1 cellular context compared by ENCODE assay signal in genomic region chr17:42428141-42428944, GRCh38.
TF ChIP-seq lines count a peak whose summit lies in the region.

No MANE protein-coding gene starts in this region.

TF ChIP-seq in K562, 482 proteins besides CTCF, POLR2A, EP300 and RAD21 (continued from another document):
- TF ChIP-seq, protein P1, sequence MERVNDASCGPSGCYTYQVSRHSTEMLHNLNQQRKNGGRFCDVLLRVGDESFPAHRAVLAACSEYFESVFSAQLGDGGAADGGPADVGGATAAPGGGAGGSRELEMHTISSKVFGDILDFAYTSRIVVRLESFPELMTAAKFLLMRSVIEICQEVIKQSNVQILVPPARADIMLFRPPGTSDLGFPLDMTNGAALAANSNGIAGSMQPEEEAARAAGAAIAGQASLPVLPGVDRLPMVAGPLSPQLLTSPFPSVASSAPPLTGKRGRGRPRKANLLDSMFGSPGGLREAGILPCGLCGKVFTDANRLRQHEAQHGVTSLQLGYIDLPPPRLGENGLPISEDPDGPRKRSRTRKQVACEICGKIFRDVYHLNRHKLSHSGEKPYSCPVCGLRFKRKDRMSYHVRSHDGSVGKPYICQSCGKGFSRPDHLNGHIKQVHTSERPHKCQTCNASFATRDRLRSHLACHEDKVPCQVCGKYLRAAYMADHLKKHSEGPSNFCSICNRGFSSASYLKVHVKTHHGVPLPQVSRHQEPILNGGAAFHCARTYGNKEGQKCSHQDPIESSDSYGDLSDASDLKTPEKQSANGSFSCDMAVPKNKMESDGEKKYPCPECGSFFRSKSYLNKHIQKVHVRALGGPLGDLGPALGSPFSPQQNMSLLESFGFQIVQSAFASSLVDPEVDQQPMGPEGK (CRISPR knock-in tag; IDR thresholded peaks at IDR 0.05; ENCODE audit: borderline replicate concordance): no peak
- TF ChIP-seq ZBTB17 (CRISPR knock-in tag; IDR thresholded peaks at IDR 0.05) (no peak), RCOR1 (IDR thresholded peaks at IDR 0.05; ENCODE audit: borderline replicate concordance in 1 of 2, low read depth in 2 of 2, low read length in 2 of 2) (peak in 1 of 2 experiments; percentile 27; a peak in 1 of 4 replicates), ZNF384 (IDR thresholded peaks at IDR 0.05; ENCODE audit: low read depth, low read length) (peak; percentile 32; the same call in 1 of the 2 replicates), ZNF592 (IDR thresholded peaks at IDR 0.05) (no peak), TEAD4 (IDR thresholded peaks at IDR 0.05; ENCODE audit: low read length) (peak; percentile 47; the same call in 1 of the 2 replicates), TEAD4 (CRISPR knock-in tag; IDR thresholded peaks at IDR 0.05; ENCODE audit: borderline replicate concordance) (no peak), TGIF2 (CRISPR knock-in tag; IDR thresholded peaks at IDR 0.05) (no peak), KLF16 (IDR thresholded peaks at IDR 0.05) (peak; percentile 78), MTA3 (IDR thresholded peaks at IDR 0.05; ENCODE audit: borderline replicate concordance) (peak; percentile 24; the same call in 1 of the 2 replicates), CTBP1 (IDR thresholded peaks at IDR 0.05; ENCODE audit: borderline replicate concordance) (0 out of 2 replicates have a peak, but pooled peaks have one; percentile 13), SMC3 (conservative IDR thresholded peaks at IDR 0.05; ENCODE audit: insufficient read depth, low read depth, low read length) (peak; percentile 52), SAP30 (IDR thresholded peaks at IDR 0.05; ENCODE audit: borderline replicate concordance, insufficient read depth, low read depth, low read length, poor library complexity, severe bottlenecking) (no peak), ZFP36 (IDR thresholded peaks at IDR 0.05; ENCODE audit: low read depth, low read length, partially characterized antibody) (no peak), U2AF2 (optimal IDR thresholded peaks at IDR 0.05; ENCODE audit: low read depth, low read length) (no peak), CTCFL (IDR thresholded peaks at IDR 0.05; ENCODE audit: borderline replicate concordance, insufficient read depth, low read depth, low read length, poor library complexity, severe bottlenecking) (peak; percentile 81), ZNF717 (CRISPR knock-in tag; IDR thresholded peaks at IDR 0.05) (no peak), HSF4 (CRISPR knock-in tag; IDR thresholded peaks at IDR 0.05; ENCODE audit: borderline replicate concordance) (no peak)
- TF ChIP-seq, protein P2, sequence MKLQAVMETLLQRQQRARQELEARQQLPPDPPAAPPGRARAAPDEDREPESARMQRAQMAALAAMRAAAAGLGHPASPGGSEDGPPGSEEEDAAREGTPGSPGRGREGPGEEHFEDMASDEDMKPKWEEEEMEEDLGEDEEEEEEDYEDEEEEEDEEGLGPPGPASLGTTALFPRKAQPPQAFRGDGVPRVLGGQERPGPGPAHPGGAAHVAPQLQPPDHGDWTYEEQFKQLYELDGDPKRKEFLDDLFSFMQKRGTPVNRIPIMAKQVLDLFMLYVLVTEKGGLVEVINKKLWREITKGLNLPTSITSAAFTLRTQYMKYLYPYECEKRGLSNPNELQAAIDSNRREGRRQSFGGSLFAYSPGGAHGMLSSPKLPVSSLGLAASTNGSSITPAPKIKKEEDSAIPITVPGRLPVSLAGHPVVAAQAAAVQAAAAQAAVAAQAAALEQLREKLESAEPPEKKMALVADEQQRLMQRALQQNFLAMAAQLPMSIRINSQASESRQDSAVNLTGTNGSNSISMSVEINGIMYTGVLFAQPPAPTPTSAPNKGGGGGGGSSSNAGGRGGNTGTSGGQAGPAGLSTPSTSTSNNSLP (IDR thresholded peaks at IDR 0.05; ENCODE audit: borderline replicate concordance, low read depth, low read length): no peak
